Comparison of ENCODE assay signal across 20 cellular contexts in genomic region chrX:418927-419729, GRCh38. TPM values are rescaled to one million over a fixed set of nuclear protein-coding genes. Genes with fewer than 3 reads are reported as not detected.
DNase-seq lines count a peak whose midpoint lies in the region; ATAC-seq, FAIRE-seq and TF ChIP-seq lines count a peak whose summit lies in the region.
"Had no signal": no experiment of that assay in that cellular context is flagged by ENCODE, and none has a peak within 500 bp of the region (broad histone marks: within the 10 kb centered on the region; RNA-seq: fewer than 3 reads in every experiment).

No MANE protein-coding gene starts in this region.

- H2BK5ac ChIP-seq in H1 (ENCODE audit: low read depth, low read length): no peak overlapping the region

- H3K79me2 ChIP-seq in H1 (ENCODE audit: control insufficient read depth in 1 of 2, insufficient read depth in 2 of 2, low read length in 2 of 2): no peaks in the 10 kb centered on the region

- H2AK5ac ChIP-seq in H1 (ENCODE audit: low read depth, low read length): no peak overlapping the region

- no peaks in the 10 kb centered on the region for H3K27me3 ChIP-seq in H1 (replicated peaks in 1 of 4; ENCODE audit: control insufficient read depth in 3 of 4, extremely low read depth in 1 of 4, insufficient read depth in 3 of 4, low read length in 3 of 4)
- peaks cover 0 to 22% (median 0%) of the 10 kb centered on the region in 3 donors for H3K27me3 ChIP-seq in sigmoid colon
- H3K27me3 ChIP-seq in body of pancreas: no peaks in the 10 kb centered on the region
- H3K27me3 ChIP-seq: BLaER1 treated with 17β-estradiol and CSF1 and Interleukin-3, amounts not matched to agents 10 nM and 100 nM had no signal

- 0 out of 2 replicates have a peak overlapping the region, but pooled peaks have one; percentile 3 for H2BK12ac ChIP-seq in H1 (ENCODE audit: low read depth, low read length)

- H3K23me2 ChIP-seq in H1 (ENCODE audit: low read depth, low read length): no peaks in the 10 kb centered on the region

- H4K91ac ChIP-seq in H1 (replicated peaks; ENCODE audit: insufficient read length, low read length): no peak overlapping the region

- no peak for TF ChIP-seq POLR2A in H1 (IDR thresholded peaks at IDR 0.05; ENCODE audit: control extremely low read depth in 1 of 2, low read depth in 2 of 2, low read length in 2 of 2)
- TF ChIP-seq POLR2A in sigmoid colon (IDR thresholded peaks at IDR 0.05): no peak
- TF ChIP-seq POLR2A in body of pancreas (IDR thresholded peaks at IDR 0.05): no peak
- no peak for TF ChIP-seq POLR2A in H54 (IDR thresholded peaks at IDR 0.05; ENCODE audit: low read depth, low read length)

- no peaks in the 10 kb centered on the region for H3K79me1 ChIP-seq in H1 (ENCODE audit: low read depth, low read length)

- 88% methylated on average over 48 of the region's 55 CpGs; no CpG with 5 or more reads in 1 of the 2 experiments for WGBS in H1 (ENCODE audit: extremely low coverage in 1 of 2, insufficient coverage in 1 of 2, insufficient read length in 1 of 2, insufficient replicate concordance in 2 of 2, low coverage in 1 of 2, low lambda C conversion rate in 2 of 2, missing lambda C conversion rate in 1 of 2), 2 experiments
- 88 to 91% methylated on average over 55 of the region's 55 CpGs for WGBS in sigmoid colon, 2 donors
- WGBS in body of pancreas, 2 donors: 86 to 92% methylated on average over 43 to 51 of the region's 55 CpGs

- no peak for TF ChIP-seq EP300 in H1 (IDR thresholded peaks at IDR 0.05; ENCODE audit: borderline replicate concordance in 1 of 2, low read depth in 2 of 2, low read length in 2 of 2)
- no peak for TF ChIP-seq EP300 in sigmoid colon (IDR thresholded peaks at IDR 0.05)

- POLR2A ChIA-PET in H1 (lab: Charles Lee; ENCODE audit: partially characterized antibody): no interaction called here

- H2AFZ ChIP-seq in H1 (ENCODE audit: low read length): no peak overlapping the region
- H2AFZ ChIP-seq: GM23338 had no signal

- H3K27ac ChIP-seq in H1 (ENCODE audit: low read depth, low read length) (no peak overlapping the region), sigmoid colon (no peak overlapping the region), body of pancreas (no peak overlapping the region)
- H3K27ac ChIP-seq: BLaER1 treated with 17β-estradiol and CSF1 and Interleukin-3, amounts not matched to agents 10 nM and 100 nM had no signal

- no peak for TF ChIP-seq RAD21 in H1 (IDR thresholded peaks at IDR 0.05 in 1 of 2, conservative IDR thresholded peaks at IDR 0.05 in 1 of 2; ENCODE audit: low read depth in 2 of 2, low read length in 2 of 2)

- no peaks in the 10 kb centered on the region for H4K20me1 ChIP-seq in H1 (replicated peaks in 1 of 2; ENCODE audit: control insufficient read depth in 1 of 2, insufficient read depth in 2 of 2, low read length in 2 of 2)
- H4K20me1 ChIP-seq: BLaER1 treated with 17β-estradiol and CSF1 and Interleukin-3, amounts not matched to agents 10 nM and 100 nM had no signal

- H3K4me3 ChIP-seq in H1 (ENCODE audit: extremely low read depth in 1 of 4, insufficient read depth in 2 of 4, low read depth in 3 of 4, low read length in 4 of 4) (no peak overlapping the region), sigmoid colon (no peak overlapping the region), body of pancreas (no peak overlapping the region)
- H3K4me3 ChIP-seq: BLaER1 treated with 17β-estradiol and CSF1 and Interleukin-3, amounts not matched to agents 10 nM and 100 nM; GM23338 had no signal

- H3K4me2 ChIP-seq in H1 (ENCODE audit: insufficient read depth in 1 of 2, low read depth in 2 of 2, low read length in 2 of 2): no peak overlapping the region
- H3K4me2 ChIP-seq: BLaER1 treated with 17β-estradiol and CSF1 and Interleukin-3, amounts not matched to agents 10 nM and 100 nM; GM23338 had no signal

- H3K23ac ChIP-seq in H1 (ENCODE audit: insufficient read length): no peak overlapping the region

- no peak overlapping the region for H3K27ac Mint-ChIP-seq in HFFc6
- H3K27ac Mint-ChIP-seq: GM23338 had no signal

- H3K9me3 Mint-ChIP-seq in HFFc6: peaks cover 4% of the 10 kb centered on the region

- H4K8ac ChIP-seq in H1 (ENCODE audit: extremely low read depth, insufficient read depth, low read length): no peak overlapping the region; the same call in 1 of the 2 replicates

- H3K4me1 Mint-ChIP-seq in HFFc6 (ENCODE audit: low read depth): no peaks in the 10 kb centered on the region

- H3K27me3 Mint-ChIP-seq in HFFc6 (ENCODE audit: insufficient read depth): peaks cover 1% of the 10 kb centered on the region

- no peak overlapping the region for H3K9ac ChIP-seq in H1 (replicated peaks in 1 of 4; ENCODE audit: extremely low read depth in 1 of 4, low read depth in 3 of 4, low read length in 3 of 4)
- H3K9ac ChIP-seq: BLaER1 treated with 17β-estradiol and CSF1 and Interleukin-3, amounts not matched to agents 10 nM and 100 nM had no signal

- no peaks in the 10 kb centered on the region for H3K36me3 Mint-ChIP-seq in HFFc6 (ENCODE audit: low read depth)

- CTCF ChIA-PET in H1 (lab: Charles Lee; ENCODE audit: partially characterized antibody): no interaction called here

- TF ChIP-seq CTCF in H1 (IDR thresholded peaks at IDR 0.05; ENCODE audit: control extremely low read depth in 1 of 3, insufficient read depth in 1 of 3, low read depth in 1 of 3, low read length in 3 of 3) (no peak), sigmoid colon (IDR thresholded peaks at IDR 0.05) (no peak), body of pancreas (IDR thresholded peaks at IDR 0.05) (no peak), HFFc6 (IDR thresholded peaks at IDR 0.05) (no peak)

- DNase-seq in NCI-H82 (lab: John Stamatoyannopoulos, UW) (peak; percentile 10), NCI-H82 treated with DMSO at 0.1 percent for 48 hours (lab: John Stamatoyannopoulos, UW; ENCODE audit: unreplicated experiment) (no peak), NCI-H146 (lab: John Stamatoyannopoulos, UW) (peak; percentile 99), H1 (ENCODE audit: low read depth in 1 of 2, low spot score in 2 of 2) (no peak), sigmoid colon (peak; percentile 13), body of pancreas (no peak), HFFc6 (no peak), H54 (ENCODE audit: insufficient read length, low spot score) (no peak)
- DNase-seq: 8988T; DMS153; Karpas-422; MM.1S; NCI-H1436; NCI-H446; NK-92 treated with Interleukin-12 subunit alpha and Interleukin-12 subunit beta, amount 100 ng/mL, for 24 hours; OCI-M1; RPMI8226; T-helper 2 cell had no signal

- no peak overlapping the region for H2BK120ac ChIP-seq in H1 (replicated peaks; ENCODE audit: low read depth, low read length)

- H3K4me3 Mint-ChIP-seq in HFFc6: no peak overlapping the region
- H3K4me3 Mint-ChIP-seq: GM23338 had no signal

- no peak overlapping the region for H2BK15ac ChIP-seq in H1 (ENCODE audit: low read length)

- peaks cover 0 to 3% (median 0%) of the 10 kb centered on the region in 4 experiments; a peak in 1 of 7 replicates for H3K4me1 ChIP-seq in H1 (replicated peaks in 1 of 4; ENCODE audit: control insufficient read depth in 3 of 4, insufficient read depth in 4 of 4, low read length in 3 of 4)
- peaks cover 0 to under 1% (median 0%) of the 10 kb centered on the region in 4 donors for H3K4me1 ChIP-seq in sigmoid colon
- no peaks in the 10 kb centered on the region for H3K4me1 ChIP-seq in body of pancreas

- H3K36me3 ChIP-seq in H1 (ENCODE audit: control insufficient read depth in 2 of 4, insufficient read depth in 4 of 4, low read length in 3 of 4) (no peaks in the 10 kb centered on the region), sigmoid colon (no peaks in the 10 kb centered on the region), body of pancreas (replicated peaks in 1 of 2; ENCODE audit: insufficient read depth in 1 of 2, low read depth in 2 of 2) (no peaks in the 10 kb centered on the region)
- H3K36me3 ChIP-seq: BLaER1 treated with 17β-estradiol and CSF1 and Interleukin-3, amounts not matched to agents 10 nM and 100 nM had no signal

- no peak overlapping the region for H3K18ac ChIP-seq in H1 (ENCODE audit: extremely low read depth, low read length)

- no peak overlapping the region for H3K14ac ChIP-seq in H1 (ENCODE audit: insufficient read length)

- no peak overlapping the region for H3K4ac ChIP-seq in H1 (replicated peaks; ENCODE audit: insufficient read length, low read depth, low read length)

- no peak overlapping the region for H4K5ac ChIP-seq in H1 (ENCODE audit: insufficient read length, low read depth, low read length)

- H3K9me3 ChIP-seq in H1 (ENCODE audit: insufficient read depth in 2 of 2, low read depth in 1 of 2, low read length in 1 of 2) (no peaks in the 10 kb centered on the region), sigmoid colon (no peaks in the 10 kb centered on the region), body of pancreas (no peaks in the 10 kb centered on the region)

- no peak overlapping the region for H2BK20ac ChIP-seq in H1 (ENCODE audit: low read length)

- no peak for FAIRE-seq in H1 (lab: Jason Lieb, UNC)
- FAIRE-seq in H54 (lab: Jason Lieb, UNC): no peak

- ATAC-seq in body of pancreas: no peak
- ATAC-seq: GM23338 had no signal

- intact Hi-C loops in sigmoid colon (cut with DNase I): no loop called here
- intact Hi-C loops in body of pancreas (cut with DNase I): no loop called here

- no peak overlapping the region for H3K56ac ChIP-seq in H1 (replicated peaks; ENCODE audit: insufficient read length, low read depth, low read length)

TF ChIP-seq in H1, 55 proteins besides CTCF, POLR2A, EP300 and RAD21 (continues in another document):
- TF ChIP-seq USF2 (IDR thresholded peaks at IDR 0.05; ENCODE audit: low read length): no peak
- TF ChIP-seq JUND (IDR thresholded peaks at IDR 0.05; ENCODE audit: low read length): no peak

RNA-seq across cellular contexts. Expression of gene PPP2R3B, which starts 32.4 kb away (rescaled TPM):
- 84.3 and 86.7 TPM in 2 replicates for total RNA-seq in H1 (2021; fragmentation: NEBNext Ultra II Directional; extraction: Animal tissue kit (Norgen Biotek cat#: 25700))
- 47.6 and 80.1 TPM in 2 replicates for polyA plus RNA-seq in H1 (2011; rRNA removed)
- 74.0 TPM for polyA plus RNA-seq in H1 (2011; cell fraction: cytosol; rRNA removed)
- 265 TPM for polyA plus RNA-seq in H1 (2011; cell fraction: nucleus; rRNA removed)
- polyA plus RNA-seq in H1 (2012, experiment 1 of 2): 46.6 to 79.9 TPM (median 73.3 TPM) in 4 replicates
- polyA plus RNA-seq in H1 (2012, experiment 2 of 2): 48.0 TPM
- 41.6 TPM for polyA plus RNA-seq in H1 (2013, experiment 1 of 2)
- polyA plus RNA-seq in H1 (2013, experiment 2 of 2): 37.4 TPM
- polyA minus RNA-seq in H1 (2011; rRNA and poly(A)+ RNA removed): 39.1 and 49.9 TPM in 2 replicates
- polyA minus RNA-seq in H1 (2011; cell fraction: cytosol; rRNA and poly(A)+ RNA removed): 56.4 TPM
- polyA minus RNA-seq in H1 (2011; cell fraction: nucleus; rRNA and poly(A)+ RNA removed): 122 TPM
- 10 to 100 TPM in 1 of 4 donors, 1 to 10 TPM in 3; 3.2 to 16.1 (median 6.6) TPM for total RNA-seq in sigmoid colon
- polyA plus RNA-seq in sigmoid colon: 10 to 100 TPM in 1 of 3 donors, 1 to 10 TPM in 2; 2.1 to 13.3 (median 5.4) TPM
- 10 to 100 TPM in 1 of 2 donors, 1 to 10 TPM in 1; 5.6 to 11.4 TPM for total RNA-seq in body of pancreas
- total RNA-seq in HFFc6 (2021; fragmentation: NEBNext Ultra II Directional; extraction: Animal tissue kit (Norgen Biotek cat#: 25700)): 10 to 100 TPM; 11.7 to 20.5 (median 13.9) TPM

Comparison
In these comparisons a context has a peak if more than half of its experiments do, and no peak if none do; other contexts are left out.
1. DNase-seq: peak in NCI-H82 (single experiment), NCI-H146 (single experiment) and sigmoid colon (single experiment); none in NCI-H82 treated with DMSO at 0.1 percent for 48 hours (single experiment), H1 (0 of 2), body of pancreas (0 of 4), HFFc6 (single experiment) and H54 (single experiment).